8 cellular contexts compared by ENCODE assay signal in genomic region chr16:58686985-58687706, GRCh38. TPM values are rescaled to one million over a fixed set of nuclear protein-coding genes. Genes with fewer than 3 reads are reported as not detected.
DNase-seq lines count a peak whose midpoint lies in the region; ATAC-seq, FAIRE-seq and TF ChIP-seq lines count a peak whose summit lies in the region.
"Not testable (repeated sequence)": the region's sequence is repeated elsewhere in the genome, so short reads cannot be mapped to it uniquely, and the experiment has no call there.

No MANE protein-coding gene starts in this region.

- not testable (repeated sequence) for H3K27ac Mint-ChIP-seq in astrocyte (ENCODE audit: unreplicated experiment)

- CTCF ChIA-PET in AG04449 (lab: Yijun Ruan, JAX): interaction anchor here (1.6 kb wide), 1 partner anchor 69 kb away, joined by 4 read pairs; no protein-coding TSS in a partner anchor
- CTCF ChIA-PET in IMR-90 (lab: Yijun Ruan, JAX): not testable (repeated sequence)

- H3K18ac ChIP-seq in IMR-90 (ENCODE audit: low read depth, low read length): not testable (repeated sequence)

- H2AFZ ChIP-seq in IMR-90 (replicated peaks; ENCODE audit: low read length, poor library complexity); astrocyte (ENCODE audit: low read depth, low read length): not testable (repeated sequence)

- H3K36me3 ChIP-seq in IMR-90 (ENCODE audit: control insufficient read depth, insufficient read depth, low read length); astrocyte (ENCODE audit: insufficient read depth, low read length): not testable (repeated sequence)

- no CpG with 5 or more reads among the region's 8 CpGs for WGBS in IMR-90 (ENCODE audit: extremely low coverage in 2 of 2, insufficient read length in 1 of 2), 2 experiments

- H2AK5ac ChIP-seq in IMR-90 (ENCODE audit: low read depth, low read length): not testable (repeated sequence)

- H3K4me1 Mint-ChIP-seq in astrocyte (ENCODE audit: low read depth, unreplicated experiment): not testable (repeated sequence)

- H2BK20ac ChIP-seq in IMR-90 (ENCODE audit: low read depth, low read length): not testable (repeated sequence)

- not testable (repeated sequence) for H3K4me1 ChIP-seq in IMR-90 (ENCODE audit: control insufficient read depth, insufficient read depth, low read length)
- peaks cover 12% of the 10 kb centered on the region for H3K4me1 ChIP-seq in astrocyte (ENCODE audit: insufficient read depth, low read length)

- H3K9ac ChIP-seq in IMR-90 (ENCODE audit: low read depth, low read length); astrocyte (ENCODE audit: low read length): not testable (repeated sequence)

- H2BK5ac ChIP-seq in IMR-90 (ENCODE audit: low read depth, low read length, poor library complexity, severe bottlenecking): peak overlapping the region; percentile 52

- H2AK9ac ChIP-seq in IMR-90 (replicated peaks; ENCODE audit: low read depth, low read length, poor library complexity): not testable (repeated sequence)

- H3K14ac ChIP-seq in IMR-90 (replicated peaks; ENCODE audit: low read depth, low read length): not testable (repeated sequence)

- H3K23ac ChIP-seq in IMR-90 (ENCODE audit: low read depth, low read length): not testable (repeated sequence)

- H3K9me3 ChIP-seq in IMR-90 (ENCODE audit: control insufficient read depth, insufficient read depth, low read length); astrocyte (ENCODE audit: insufficient read depth, low read depth, low read length): not testable (repeated sequence)

- H3K4me3 Mint-ChIP-seq in astrocyte (ENCODE audit: unreplicated experiment): not testable (repeated sequence)

- ATAC-seq in IMR-90 (ENCODE audit: low read depth): peak; percentile 22

- H3K56ac ChIP-seq in IMR-90 (ENCODE audit: extremely low read depth, insufficient read depth, low read length): not testable (repeated sequence)

- H3K4me3 ChIP-seq in AG04449 (ENCODE audit: low read depth, low read length); IMR-90 (ENCODE audit: insufficient read depth, low read depth, low read length); astrocyte (ENCODE audit: insufficient read depth, low read depth, low read length); epithelial cell of esophagus (ENCODE audit: low read length): not testable (repeated sequence)

- H3K79me2 ChIP-seq in astrocyte (ENCODE audit: insufficient read depth, low read length): peaks cover 18% of the 10 kb centered on the region

- not testable (repeated sequence) for H2BK15ac ChIP-seq in IMR-90 (ENCODE audit: low read depth, low read length)

- not testable (repeated sequence) for H3K27ac ChIP-seq in IMR-90 (ENCODE audit: insufficient read depth, low read length); astrocyte (ENCODE audit: low read depth, low read length)

- H3K27me3 Mint-ChIP-seq in astrocyte (ENCODE audit: low read depth, unreplicated experiment): peaks cover 11% of the 10 kb centered on the region

- H3K27me3 ChIP-seq in IMR-90 (ENCODE audit: control insufficient read depth, insufficient read depth, low read length); astrocyte (ENCODE audit: insufficient read depth, low read length): not testable (repeated sequence)

- H3K9me3 Mint-ChIP-seq in astrocyte (ENCODE audit: unreplicated experiment): not testable (repeated sequence)

- H3K36me3 Mint-ChIP-seq in astrocyte (ENCODE audit: low read depth, unreplicated experiment): not testable (repeated sequence)

- H2BK120ac ChIP-seq in IMR-90 (ENCODE audit: low read depth, low read length): not testable (repeated sequence)

- H4K5ac ChIP-seq in IMR-90 (ENCODE audit: low read depth, low read length): not testable (repeated sequence)

- H3K79me1 ChIP-seq in IMR-90 (ENCODE audit: low read depth in 1 of 2, low read length in 2 of 2): peaks cover 10 to 19% of the 10 kb centered on the region in 2 experiments

- not testable (repeated sequence) for BruUV-seq in IMR-90 (replicated peaks; lab: Mats Ljungman, UMichigan)

- TF ChIP-seq POLR2A in IMR-90 (IDR thresholded peaks at IDR 0.05; ENCODE audit: low read depth, low read length): not testable (repeated sequence)

- H3K9me1 ChIP-seq in IMR-90 (ENCODE audit: insufficient read depth, low read length): peaks cover 15% of the 10 kb centered on the region

- H4K8ac ChIP-seq in IMR-90 (ENCODE audit: low read depth in 2 of 2, low read length in 2 of 2): not testable (repeated sequence)

- DNase-seq in AG04449 (ENCODE audit: low read depth, low spot score): peak; percentile 81
- DNase-seq in ELR (ENCODE audit: low read depth): peak; percentile 74
- peak; percentile 80 for DNase-seq in IMR-90
- DNase-seq in RKO (ENCODE audit: low spot score): peak; percentile 29
- peak; percentile 27 for DNase-seq in astrocyte (ENCODE audit: low read depth)
- peak; percentile 23 for DNase-seq in epithelial cell of esophagus (ENCODE audit: low read depth)
- peak; percentile 87 for DNase-seq in iris pigment epithelial cell (ENCODE audit: low read depth)
- DNase-seq in non-pigmented ciliary epithelial cell (ENCODE audit: low read depth): peak; percentile 10

- in situ Hi-C loops in IMR-90 (cut with MboI; ENCODE audit: low sequenced_read_pairs): not testable (repeated sequence)

- not testable (repeated sequence) for H4K20me1 ChIP-seq in IMR-90 (ENCODE audit: insufficient read depth, low read length); astrocyte (ENCODE audit: insufficient read depth, low read length)

- not testable (repeated sequence) for H3K4ac ChIP-seq in IMR-90 (ENCODE audit: low read depth, low read length)

- FAIRE-seq in astrocyte (lab: Jason Lieb, UNC): not testable (repeated sequence)

- POLR2A ChIA-PET in AG04449 (lab: Yijun Ruan, JAX): interaction anchor here (0.7 to 0.9 kb wide), 2 partner anchors 22 to 187 kb away, joined by 3 to 4 read pairs; partner anchors contain the start of gene NDRG4
- POLR2A ChIA-PET in IMR-90 (lab: Charles Lee; ENCODE audit: unreplicated experiment): not testable (repeated sequence)

- intact Hi-C loops in IMR-90 (cut with micrococcal nuclease): not testable (repeated sequence)

- not testable (repeated sequence) for TF ChIP-seq CTCF in AG04449 (IDR thresholded peaks at IDR 0.05; ENCODE audit: insufficient read depth, low read length, missing control alignments); IMR-90 (conservative IDR thresholded peaks at IDR 0.05; ENCODE audit: low read depth, low read length); astrocyte (IDR thresholded peaks at IDR 0.05; ENCODE audit: insufficient read depth, low read depth, low read length); epithelial cell of esophagus (IDR thresholded peaks at IDR 0.05; ENCODE audit: insufficient read depth, low read depth, low read length, missing control alignments)

- dilution Hi-C loops in IMR-90 (cut with HindIII; ENCODE audit: low sequenced_read_pairs, unreplicated experiment): not testable (repeated sequence)

- not testable (repeated sequence) for TF ChIP-seq RAD21 in IMR-90 (IDR thresholded peaks at IDR 0.05; ENCODE audit: low read length)

- H3K4me2 ChIP-seq in IMR-90 (ENCODE audit: low read depth, low read length); astrocyte (ENCODE audit: low read length): not testable (repeated sequence)

- not testable (repeated sequence) for H4K91ac ChIP-seq in IMR-90 (ENCODE audit: insufficient read depth, low read depth, low read length)

TF ChIP-seq in IMR-90, 13 proteins besides CTCF, POLR2A, EP300 and RAD21:
- TF ChIP-seq MAFK (IDR thresholded peaks at IDR 0.05; ENCODE audit: low read depth, low read length) (peak; percentile 22; the same call in 1 of the 2 replicates), FOS (IDR thresholded peaks at IDR 0.05; ENCODE audit: low read depth, low read length) (0 out of 2 replicates have a peak, but pooled peaks have one; percentile 24), CEBPB (IDR thresholded peaks at IDR 0.05; ENCODE audit: low read depth, low read length) (peak; percentile 60; the same call in 1 of the 2 replicates)

RNA-seq across cellular contexts. Expression of gene SLC38A7, which starts 2.6 kb away (rescaled TPM):
- total RNA-seq in IMR-90 (2012; rRNA removed): 13.6 and 14.7 TPM in 2 replicates
- 16.4 and 16.7 TPM in 2 replicates for polyA plus RNA-seq in IMR-90 (2012; rRNA removed)
- 4.4 and 10.5 TPM in 2 replicates for polyA plus RNA-seq in IMR-90 (2012; cell fraction: cytosol; rRNA removed)
- 35.0 and 49.3 TPM in 2 replicates for polyA plus RNA-seq in IMR-90 (2012; cell fraction: nucleus; rRNA removed; ENCODE audit: low replicate concordance)
- 40.2 TPM in 2 replicates for total RNA-seq in astrocyte

RNA-seq across cellular contexts. Expression of gene GOT2, which starts 47.0 kb away (rescaled TPM):
- total RNA-seq in IMR-90 (2012; rRNA removed) (45.5 and 50.2 TPM in 2 replicates), astrocyte (100 and 106 TPM in 2 replicates)
- 55.2 and 60.2 TPM in 2 replicates for polyA plus RNA-seq in IMR-90 (2012; rRNA removed)
- polyA plus RNA-seq in IMR-90 (2012; cell fraction: cytosol; rRNA removed): 27.0 and 48.7 TPM in 2 replicates
- polyA plus RNA-seq in IMR-90 (2012; cell fraction: nucleus; rRNA removed; ENCODE audit: low replicate concordance): 27.3 and 55.3 TPM in 2 replicates

RNA-seq across cellular contexts. Expression of gene CNOT1, which starts 57.5 kb away (rescaled TPM):
- total RNA-seq in IMR-90 (2012; rRNA removed) (203 and 357 TPM in 2 replicates), astrocyte (181 and 212 TPM in 2 replicates)
- 67.7 and 85.5 TPM in 2 replicates for polyA plus RNA-seq in IMR-90 (2012; rRNA removed)
- 38.0 and 70.7 TPM in 2 replicates for polyA plus RNA-seq in IMR-90 (2012; cell fraction: cytosol; rRNA removed)
- polyA plus RNA-seq in IMR-90 (2012; cell fraction: nucleus; rRNA removed; ENCODE audit: low replicate concordance): 74.1 and 206 TPM in 2 replicates

Comparison
In these comparisons a context has a peak if more than half of its experiments do, and no peak if none do; other contexts are left out.
1. DNase-seq: peak in every context shown above with its lines; median percentile 87 in iris pigment epithelial cell; 81 in AG04449; 80 in IMR-90; 74 in ELR; 29 in RKO; 27 in astrocyte; 23 in epithelial cell of esophagus; 10 in non-pigmented ciliary epithelial cell.